In the genomic region with DNA sequence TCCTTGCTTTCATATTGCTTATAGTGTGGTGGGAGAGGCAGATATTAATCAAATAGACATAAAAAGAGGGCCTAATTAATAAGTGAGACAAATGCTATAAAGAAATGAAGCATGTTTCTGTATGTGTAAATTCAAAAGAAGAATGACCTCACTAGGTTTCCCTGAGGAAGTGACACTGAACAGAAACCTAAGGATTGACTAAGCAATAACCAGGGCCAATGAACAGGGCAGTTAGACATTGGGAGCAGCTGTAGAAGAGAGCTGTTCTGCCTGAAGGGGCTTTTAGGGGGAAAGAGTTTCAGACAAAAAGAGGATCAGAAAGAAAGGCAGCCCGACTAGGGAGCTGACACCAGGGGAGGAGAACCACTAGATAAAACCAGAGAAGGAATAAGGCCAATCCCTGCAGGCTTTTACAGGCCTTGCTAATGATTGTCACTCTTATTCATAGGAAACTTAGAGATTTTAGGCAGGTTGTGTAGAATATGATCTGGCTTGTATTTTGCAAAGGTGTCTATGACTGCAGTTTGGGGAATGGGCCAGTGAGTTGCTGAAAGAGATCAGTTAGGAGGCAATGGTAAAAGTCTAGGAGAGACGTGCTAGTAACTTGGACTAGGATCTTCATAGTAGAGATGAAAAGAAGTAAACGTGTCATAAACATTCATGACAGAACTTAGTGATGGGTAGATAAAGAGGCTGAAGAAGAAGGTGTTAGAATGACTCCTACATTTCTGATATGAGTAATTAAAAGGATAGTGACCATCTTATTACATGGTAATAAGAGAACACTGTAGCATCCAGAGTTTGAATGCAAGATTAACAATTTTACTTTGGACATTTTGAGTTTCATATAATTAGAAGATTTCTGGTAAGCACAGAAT, we compare ENCODE assay signal across 10 cellular contexts. TPM values are rescaled to one million over a fixed set of nuclear protein-coding genes. Genes with fewer than 3 reads are reported as not detected.
DNase-seq lines count a peak whose midpoint lies in the region; ATAC-seq, FAIRE-seq and TF ChIP-seq lines count a peak whose summit lies in the region.
"Had no signal": no experiment of that assay in that cellular context is flagged by ENCODE, and none has a peak within 500 bp of the region (broad histone marks: within the 10 kb centered on the region; RNA-seq: fewer than 3 reads in every experiment).

No MANE protein-coding gene starts in this region.

- no peaks in the 10 kb centered on the region for H3K36me3 Mint-ChIP-seq in osteocyte (ENCODE audit: unreplicated experiment)

- no peak overlapping the region for H3K4me3 Mint-ChIP-seq in osteocyte (ENCODE audit: unreplicated experiment)
- H3K4me3 Mint-ChIP-seq: T-helper 1 cell treated with Interleukin-12 subunit alpha and Interleukin-12 subunit beta and Interleukin-4 antibody, amounts not matched to agents 30 μg/mL and 1 μg/mL, for 36 hours had no signal

- FAIRE-seq in bronchial epithelial cell (lab: Jason Lieb, UNC) = no peak

- H3K27me3 ChIP-seq in bronchial epithelial cell (ENCODE audit: control insufficient read depth, insufficient read depth, low read length) = no peaks in the 10 kb centered on the region

- in situ Hi-C loops in GM13976 (cut with MboI; ENCODE audit: low sequenced_read_pairs, unreplicated experiment) = no loop called here

- no peaks in the 10 kb centered on the region for H3K27me3 Mint-ChIP-seq in osteocyte (ENCODE audit: unreplicated experiment)

- H3K4me3 ChIP-seq in bronchial epithelial cell (ENCODE audit: low read depth, low read length) = no peak overlapping the region

- H3K9me3 Mint-ChIP-seq in osteocyte (ENCODE audit: unreplicated experiment) = no peaks in the 10 kb centered on the region

- no peaks in the 10 kb centered on the region for H3K4me1 Mint-ChIP-seq in osteocyte (ENCODE audit: unreplicated experiment)

- no peak for TF ChIP-seq CTCF in GM13976 (IDR thresholded peaks at IDR 0.05; ENCODE audit: borderline replicate concordance, control extremely low read depth, extremely low read depth, insufficient read depth, missing control alignments)
- no peak for TF ChIP-seq CTCF in bronchial epithelial cell (IDR thresholded peaks at IDR 0.05; ENCODE audit: insufficient read depth, low read length, severe bottlenecking)
- no peak for TF ChIP-seq CTCF in osteocyte (IDR thresholded peaks at IDR 0.05)

- no peak overlapping the region for H3K27ac Mint-ChIP-seq in osteocyte (ENCODE audit: unreplicated experiment)
- H3K27ac Mint-ChIP-seq: T-helper 1 cell treated with Interleukin-12 subunit alpha and Interleukin-12 subunit beta and Interleukin-4 antibody, amounts not matched to agents 30 μg/mL and 1 μg/mL, for 36 hours had no signal

- intact Hi-C loops in left cardiac atrium (cut with DNase I) = no loop called here
- intact Hi-C loops in cardiac septum (cut with DNase I) = no loop called here

- peak; percentile 49 for DNase-seq in GM13976 (ENCODE audit: low spot score)
- DNase-seq in bronchial epithelial cell (ENCODE audit: low read depth) = peak; percentile 73
- DNase-seq in left cardiac atrium = no peak
- DNase-seq in cardiac septum (ENCODE audit: low spot score) = no peak
- no peak for DNase-seq in SKM-1 (lab: John Stamatoyannopoulos, UW; ENCODE audit: unreplicated experiment)
- no peak for DNase-seq in osteocyte (ENCODE audit: extremely low spot score, unreplicated experiment)
- DNase-seq: DMS53 had no signal

- no peaks in the 10 kb centered on the region for H3K36me3 ChIP-seq in bronchial epithelial cell (ENCODE audit: control insufficient read depth, insufficient read depth, low read length)

- ATAC-seq in GM19395 (IDR thresholded peaks at IDR 0.05; ENCODE audit: unreplicated experiment) (peak; percentile 98), HG03025 (IDR thresholded peaks at IDR 0.05; ENCODE audit: low FRiP score, unreplicated experiment) (peak; percentile 89), left cardiac atrium (no peak)

RNA-seq across cellular contexts. Expression of gene NABP1, which starts 26.8 kb away (rescaled TPM):
- 45.5 and 70.0 TPM in 2 replicates for total RNA-seq in bronchial epithelial cell
- total RNA-seq in left cardiac atrium = 10 to 100 TPM; 16.2 to 19.8 TPM
- 6.6 TPM for total RNA-seq in cardiac septum
- 10.6 and 12.2 TPM in 2 replicates for total RNA-seq in osteocyte

Comparison
In these comparisons a context has a peak if more than half of its experiments do, and no peak if none do; other contexts are left out.
1. DNase-seq: peak in GM13976 (single experiment) and bronchial epithelial cell (single experiment); none in left cardiac atrium (single experiment), cardiac septum (single experiment), SKM-1 (single experiment) and osteocyte (single experiment).
2. ATAC-seq: peak in GM19395 (single experiment) and HG03025 (single experiment); none in left cardiac atrium (0 of 2).